19 cellular contexts compared by ENCODE assay signal in genomic region chr1:206668351-206668750, GRCh38. TPM values are rescaled to one million over a fixed set of nuclear protein-coding genes. Genes with fewer than 3 reads are reported as not detected.
DNase-seq lines count a peak whose midpoint lies in the region; ATAC-seq and TF ChIP-seq lines count a peak whose summit lies in the region.
"Had no signal": no experiment of that assay in that cellular context is flagged by ENCODE, and none has a peak within 500 bp of the region (broad histone marks: within the 10 kb centered on the region; RNA-seq: fewer than 3 reads in every experiment).

No MANE protein-coding gene starts in this region.

- BruUV-seq in MCF 10A (replicated peaks; lab: Mats Ljungman, UMichigan), result no TSS peak

- H3K27ac Mint-ChIP-seq in MCF 10A (ENCODE audit: low read depth, unreplicated experiment), result peak overlapping the region; percentile 0
- peak overlapping the region; percentile 47 for H3K27ac Mint-ChIP-seq in central memory CD8-positive, alpha-beta T cell (ENCODE audit: low read depth)

- no peaks in the 10 kb centered on the region for H3K36me3 ChIP-seq in breast epithelium
- H3K36me3 ChIP-seq in vagina, result no peaks in the 10 kb centered on the region
- H3K36me3 ChIP-seq: Peyer's patch had no signal

- DNase-seq in MCF 10A (ENCODE audit: unreplicated experiment), result no peak
- no peak for DNase-seq in breast epithelium (ENCODE audit: low spot score in 2 of 2)
- DNase-seq in OCI-M1 (lab: John Stamatoyannopoulos, UW), result peak; percentile 65
- no peak for DNase-seq in central memory CD8-positive, alpha-beta T cell (ENCODE audit: low spot score in 2 of 2)
- no peak for DNase-seq in vagina (ENCODE audit: extremely low spot score in 2 of 2)
- no peak for DNase-seq in GM10248 (ENCODE audit: extremely low spot score)
- DNase-seq in iPS-NIHi11 (ENCODE audit: low spot score), result no peak
- DNase-seq: Caco-2, DMS153, EL, NCI-H1105, NCI-H1694, NCI-H226, NCI-H524 treated with DMSO at 0.1 percent for 48 hours, Peyer's patch, Right ventricle myocardium superior had no signal

- H3K4me1 ChIP-seq in breast epithelium (peaks cover 0 to 6% of the 10 kb centered on the region in 2 donors), vagina (peaks cover 22% of the 10 kb centered on the region)

- ATAC-seq in central memory CD8-positive, alpha-beta T cell (replicated peaks; ENCODE audit: extremely low read depth, poor library complexity, severe bottlenecking), result no peak
- ATAC-seq: A549, HepG2 had no signal

- H3K27ac ChIP-seq in breast epithelium, result no peak overlapping the region
- no peak overlapping the region for H3K27ac ChIP-seq in vagina
- H3K27ac ChIP-seq: A549, Peyer's patch had no signal

- intact Hi-C loops in MCF 10A (cut with micrococcal nuclease), result no loop called here
- intact Hi-C loops in breast epithelium (cut with DNase I; ENCODE audit: low total_unique reads), result no loop called here
- intact Hi-C loops in vagina (cut with DNase I), result no loop called here

- CTCF ChIA-PET in MCF 10A (lab: Yijun Ruan, JAX) (interaction anchor here (1.0 to 34.4 kb wide), 8 partner anchors 22 to 314 kb away, joined by 3 to 1191 read pairs (median 29); partner anchors contain the start of genes DYRK3 and EIF2D), GM10248 (lab: Yijun Ruan, JAX) (interaction anchor here (1.0 to 30.1 kb wide), 10 partner anchors 2 to 251 kb away, joined by 3 to 637 read pairs (median 58); partner anchors contain the start of genes DYRK3, EIF2D and MAPKAPK2)

- H3K27me3 Mint-ChIP-seq in MCF 10A (ENCODE audit: insufficient read depth, unreplicated experiment), result peaks cover 13% of the 10 kb centered on the region
- H3K27me3 Mint-ChIP-seq in central memory CD8-positive, alpha-beta T cell, result peaks cover 1% of the 10 kb centered on the region

- H3K9me3 ChIP-seq in breast epithelium (no peaks in the 10 kb centered on the region), vagina (no peaks in the 10 kb centered on the region)
- H3K9me3 ChIP-seq: A549, Caco-2, Peyer's patch had no signal

- POLR2A ChIA-PET in MCF 10A (lab: Yijun Ruan, JAX) (interaction anchor here (0.6 to 13.3 kb wide), 7 partner anchors 9 to 56 kb away, joined by 3 to 193 read pairs (median 4); partner anchors contain the start of genes DYRK3 and EIF2D), GM10248 (lab: Yijun Ruan, JAX) (no interaction called here)

- H3K9me3 Mint-ChIP-seq in MCF 10A (ENCODE audit: unreplicated experiment), result no peaks in the 10 kb centered on the region
- H3K9me3 Mint-ChIP-seq in central memory CD8-positive, alpha-beta T cell, result no peaks in the 10 kb centered on the region

- H3K4me3 ChIP-seq in breast epithelium (no peak overlapping the region), vagina (no peak overlapping the region)
- H3K4me3 ChIP-seq: A549, Peyer's patch had no signal

- no peaks in the 10 kb centered on the region for H3K27me3 ChIP-seq in breast epithelium
- no peaks in the 10 kb centered on the region for H3K27me3 ChIP-seq in vagina
- H3K27me3 ChIP-seq: Peyer's patch had no signal

- TF ChIP-seq POLR2A in breast epithelium (IDR thresholded peaks at IDR 0.05) (no peak), vagina (IDR thresholded peaks at IDR 0.05) (no peak)

- no peak overlapping the region for H3K4me3 Mint-ChIP-seq in MCF 10A (ENCODE audit: unreplicated experiment)
- peak overlapping the region; percentile 0 for H3K4me3 Mint-ChIP-seq in central memory CD8-positive, alpha-beta T cell

- H3K36me3 Mint-ChIP-seq in MCF 10A (ENCODE audit: insufficient read depth, unreplicated experiment), result no peaks in the 10 kb centered on the region
- peaks cover 4% of the 10 kb centered on the region for H3K36me3 Mint-ChIP-seq in central memory CD8-positive, alpha-beta T cell (ENCODE audit: insufficient read depth)
- H3K36me3 Mint-ChIP-seq: CD14-positive monocyte had no signal

- TF ChIP-seq CTCF in MCF 10A (IDR thresholded peaks at IDR 0.05; ENCODE audit: unreplicated experiment) (no peak), breast epithelium (IDR thresholded peaks at IDR 0.05) (no peak), vagina (IDR thresholded peaks at IDR 0.05) (no peak), GM10248 (IDR thresholded peaks at IDR 0.05; ENCODE audit: control extremely low read depth, extremely low read depth, low read depth, missing control alignments) (no peak)

- H3K4me1 Mint-ChIP-seq in MCF 10A (ENCODE audit: insufficient read depth, unreplicated experiment), result peaks cover 6% of the 10 kb centered on the region
- H3K4me1 Mint-ChIP-seq in central memory CD8-positive, alpha-beta T cell, result peaks cover 13% of the 10 kb centered on the region

RNA-seq across cellular contexts. Expression of gene MAPKAPK2, which starts 16.4 kb away (rescaled TPM):
- total RNA-seq in MCF 10A (2022), result 142 and 178 TPM in 2 replicates
- total RNA-seq in breast epithelium, result 10 to 100 TPM; 47.4 to 69.2 (median 67.2) TPM
- 51.1 TPM for total RNA-seq in vagina

RNA-seq across cellular contexts. Expression of gene DYRK3, which starts 33.0 kb away (rescaled TPM):
- total RNA-seq in MCF 10A (2022), result 45.4 and 58.5 TPM in 2 replicates
- total RNA-seq in breast epithelium, result 10 to 100 TPM in 2 of 3 donors, 1 to 10 TPM in 1; 7.8 to 39.4 (median 14.1) TPM
- 5.9 TPM for total RNA-seq in vagina
- total RNA-seq: Caco-2 had no signal

RNA-seq across cellular contexts. Expression of gene EIF2D, which starts 56.1 kb away (rescaled TPM):
- total RNA-seq in MCF 10A (2022) (110 and 116 TPM in 2 replicates), breast epithelium (10 to 100 TPM; 55.4 to 70.1 (median 68.6) TPM), vagina (48.9 TPM)
